In the genomic region with DNA sequence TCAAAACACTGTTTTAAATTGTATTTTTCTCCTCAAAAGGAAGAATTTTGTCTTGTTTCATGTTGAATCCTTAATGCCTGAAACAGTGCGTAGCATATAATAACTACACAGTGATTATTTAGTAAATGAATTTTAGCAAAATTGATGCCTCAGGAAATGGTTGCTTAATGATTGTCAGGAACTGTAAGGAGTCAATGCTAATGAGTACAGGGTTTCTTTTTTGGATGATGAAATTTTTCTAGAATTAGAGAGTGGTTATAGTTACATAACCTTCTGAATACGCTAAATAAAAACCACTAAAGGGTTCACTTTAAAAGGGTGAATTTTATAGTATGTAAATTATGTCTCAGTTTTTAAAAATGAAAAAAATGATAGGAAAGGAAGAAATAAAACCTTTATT, we compare ENCODE assay signal across 19 cellular contexts.
"Had no signal": no experiment of that assay in that cellular context is flagged by ENCODE, and none has a peak within 500 bp of the region (broad histone marks: within the 10 kb centered on the region; RNA-seq: fewer than 3 reads in every experiment).

No MANE protein-coding gene starts in this region.

- H3K27ac ChIP-seq: lower lobe of right lung, transverse colon, vagina had no signal

- H3K36me3 ChIP-seq: lower lobe of right lung, transverse colon, vagina had no signal

- H3K4me1 ChIP-seq: lower lobe of right lung, transverse colon, vagina had no signal

- ATAC-seq: activated CD4-positive, alpha-beta T cell treated with anti-CD3 and anti-CD28 coated beads for 36 hours; activated T-cell treated with anti-CD3 and anti-CD28 coated beads, Interleukin-2, amount 50 U/mL, for 4 hours; left lobe of liver; sciatic nerve; stimulated activated memory B cell treated with anti-CD40 and anti-IgM and Interleukin-4, amounts not matched to agents 10 μg/mL and 1 μg/mL and 100 μg/mL, for 72 hours had no signal

- DNase-seq: activated B cell treated with CpG ODN at 0.5 μM for 24 hours; activated CD4-positive, alpha-beta T cell treated with anti-CD3 and anti-CD28 coated beads for 36 hours; activated CD4-positive, alpha-beta T cell treated with anti-CD3 and anti-CD28 coated beads, Interleukin-2, amount 50 U/mL, for 48 hours; activated CD8-positive, alpha-beta memory T cell treated with anti-CD3 and anti-CD28 coated beads, Interleukin-2, amount 50 U/mL, for 48 hours; activated naive CD4-positive, alpha-beta T cell treated with Interleukin-2 at 50 U/mL for 16 hours; activated naive CD8-positive, alpha-beta T cell treated with anti-CD3 and anti-CD28 coated beads for 36 hours; activated T-cell treated with anti-CD3 and anti-CD28 coated beads, Interleukin-2, amount 50 U/mL, for 4 hours; central memory CD4-positive, alpha-beta T cell; effector memory CD4-positive, alpha-beta T cell; foreskin melanocyte; lower lobe of right lung; naive B cell; small intestine; stimulated activated CD4-positive, alpha-beta T cell treated with anti-CD3 and anti-CD28 coated beads, Interleukin-15, amount 100 ng/mL, for 24 hours; transverse colon had no signal

- H3K4me3 ChIP-seq: lower lobe of right lung, transverse colon, vagina had no signal

- H3K9me3 ChIP-seq: lower lobe of right lung, transverse colon, vagina had no signal

- H3K27me3 ChIP-seq: transverse colon, vagina had no signal
